Comparison of ENCODE assay signal across 21 cellular contexts in the genomic region with DNA sequence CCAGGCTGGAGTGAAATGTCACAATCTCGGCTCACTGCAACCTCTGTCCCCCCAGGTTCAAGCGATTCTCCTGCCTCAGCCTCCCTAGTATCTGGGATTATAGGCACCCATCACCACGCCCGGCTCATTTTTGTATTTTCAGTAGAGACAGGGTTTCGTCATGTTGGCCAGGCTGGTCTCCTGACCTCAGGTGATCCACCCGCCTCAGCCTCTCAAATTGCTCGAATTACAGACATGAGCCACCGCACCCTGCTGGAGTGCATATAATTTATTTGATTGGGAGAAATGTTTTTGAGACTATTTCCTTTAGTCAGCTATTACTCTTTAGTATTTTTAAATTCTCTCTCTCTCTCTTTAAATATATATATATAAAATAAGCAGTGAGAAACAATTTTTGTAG. TPM values are rescaled to one million over a fixed set of nuclear protein-coding genes. Genes with fewer than 3 reads are reported as not detected.
"Had no signal": no experiment of that assay in that cellular context is flagged by ENCODE, and none has a peak within 500 bp of the region (broad histone marks: within the 10 kb centered on the region; RNA-seq: fewer than 3 reads in every experiment).

No MANE protein-coding gene starts in this region.

- H3K9me3 ChIP-seq: esophagus muscularis mucosa, testis, tibial nerve had no signal

- H3K27ac ChIP-seq: esophagus muscularis mucosa, testis, tibial nerve had no signal

- H3K4me1 ChIP-seq: esophagus muscularis mucosa, testis, tibial nerve had no signal

- H3K36me3 ChIP-seq: esophagus muscularis mucosa, tibial nerve had no signal

- H3K27me3 ChIP-seq: esophagus muscularis mucosa, testis, tibial nerve had no signal

- H3K4me3 ChIP-seq: esophagus muscularis mucosa, lung, testis, tibial nerve had no signal

- ATAC-seq: effector memory CD8-positive, alpha-beta T cell; left cardiac atrium; left ventricle myocardium superior; naive thymus-derived CD8-positive, alpha-beta T cell; sciatic nerve; stimulated activated naive B cell treated with anti-CD40 and anti-IgM and Interleukin-4, amounts not matched to agents 10 μg/mL and 1 μg/mL and 100 μg/mL, for 72 hours; stimulated activated naive CD8-positive, alpha-beta T cell treated with anti-CD3 and anti-CD28 coated beads, Interleukin-15, amount 100 ng/mL, for 72 hours had no signal

- DNase-seq: effector memory CD8-positive, alpha-beta T cell; immature natural killer cell; kidney; left cardiac atrium; left ventricle myocardium superior; naive thymus-derived CD8-positive, alpha-beta T cell; stimulated activated CD4-positive, alpha-beta T cell treated with anti-CD3 and anti-CD28 coated beads, Interleukin-2, amount 100 ng/mL, for 24 hours; stimulated activated CD4-positive, alpha-beta T cell treated with anti-CD3 and anti-CD28 coated beads, Interleukin-4, amount 100 ng/mL, for 4 hours; stimulated activated naive B cell treated with anti-CD40 and anti-IgM and Interleukin-4, amounts not matched to agents 10 μg/mL and 1 μg/mL and 100 μg/mL, for 72 hours; stimulated activated naive CD8-positive, alpha-beta T cell treated with anti-CD3 and anti-CD28 coated beads, Interleukin-15, amount 100 ng/mL, for 72 hours; testis had no signal

RNA-seq across cellular contexts. Expression of gene FAM83B, which starts 29.8 kb away (rescaled TPM):
- total RNA-seq: mesenteric fat pad; mononuclear cell; naive thymus-derived CD8-positive, alpha-beta T cell; neural crest cell; pulmonary artery endothelial cell; sciatic nerve; skeletal muscle tissue; subcutaneous adipose tissue; tibial nerve had no signal
- polyA plus RNA-seq: immature natural killer cell; naive thymus-derived CD8-positive, alpha-beta T cell had no signal
